Comparison of ENCODE assay signal across 9 cellular contexts in the genomic region with DNA sequence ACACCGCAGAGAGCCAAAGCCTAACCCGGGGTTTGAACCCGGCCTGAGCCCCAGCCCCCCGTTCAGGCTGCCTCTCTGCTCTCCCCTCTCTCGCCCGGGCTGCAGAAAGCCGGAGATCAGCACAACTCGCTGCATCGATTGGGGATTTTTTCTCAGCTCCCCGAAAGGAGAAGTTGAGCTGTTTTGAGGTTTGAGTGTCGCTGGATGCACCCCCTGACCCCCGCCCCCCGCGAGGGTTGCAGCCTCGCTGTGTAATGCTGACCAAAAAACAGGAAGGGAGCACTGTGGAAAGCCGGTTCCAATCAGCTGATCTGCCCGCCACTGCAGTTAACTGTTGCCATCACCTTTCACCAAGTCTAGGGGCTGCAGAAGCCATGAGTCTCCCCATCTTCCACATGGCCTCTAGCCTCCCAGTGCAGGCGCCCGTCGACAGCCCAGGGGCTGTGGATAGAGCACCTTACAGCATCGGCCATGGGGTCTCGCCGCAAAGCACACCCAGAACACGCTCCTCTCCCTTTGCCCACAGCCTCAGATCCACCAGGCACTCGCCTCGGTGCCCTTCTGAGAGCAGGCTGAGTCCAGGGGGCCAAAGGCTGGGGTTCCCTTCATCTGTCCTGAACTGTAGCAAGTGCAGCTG. TPM values are rescaled to one million over a fixed set of nuclear protein-coding genes. Genes with fewer than 3 reads are reported as not detected.
DNase-seq lines count a peak whose midpoint lies in the region; ATAC-seq and TF ChIP-seq lines count a peak whose summit lies in the region.
"Had no signal": no experiment of that assay in that cellular context is flagged by ENCODE, and none has a peak within 500 bp of the region (broad histone marks: within the 10 kb centered on the region; RNA-seq: fewer than 3 reads in every experiment).

No MANE protein-coding gene starts in this region.

- peaks cover 6% of the 10 kb centered on the region for H3K36me3 Mint-ChIP-seq in IgD-negative memory B cell
- peaks cover 69% of the 10 kb centered on the region for H3K36me3 Mint-ChIP-seq in effector memory CD8-positive, alpha-beta T cell (ENCODE audit: insufficient read depth)

- POLR2A ChIA-PET in HEK293T (lab: Yijun Ruan, JAX): no interaction called here

- H3K27me3 Mint-ChIP-seq in IgD-negative memory B cell: no peaks in the 10 kb centered on the region
- H3K27me3 Mint-ChIP-seq in effector memory CD8-positive, alpha-beta T cell: no peaks in the 10 kb centered on the region

- peaks cover 50 to 66% (median 63%) of the 10 kb centered on the region in 3 donors for H3K4me1 Mint-ChIP-seq in IgD-negative memory B cell
- H3K4me1 Mint-ChIP-seq in effector memory CD8-positive, alpha-beta T cell (ENCODE audit: low read depth in 2 of 2): peaks cover 46 to 50% of the 10 kb centered on the region in 2 donors

- ATAC-seq in GM19035 (IDR thresholded peaks at IDR 0.05; ENCODE audit: unreplicated experiment): peak; percentile 56
- ATAC-seq in effector memory CD8-positive, alpha-beta T cell (replicated peaks): peak; percentile 53
- ATAC-seq in GM19467 (IDR thresholded peaks at IDR 0.05; ENCODE audit: unreplicated experiment): no peak
- no peak for ATAC-seq in HG03457 (IDR thresholded peaks at IDR 0.05; ENCODE audit: unreplicated experiment)
- ATAC-seq: body of pancreas had no signal

- H3K9me3 Mint-ChIP-seq in IgD-negative memory B cell: peaks cover 0 to 3% (median 0%) of the 10 kb centered on the region in 3 donors
- H3K9me3 Mint-ChIP-seq in effector memory CD8-positive, alpha-beta T cell: no peaks in the 10 kb centered on the region

- peak overlapping the region; percentile 71 to 94 (median 82) for H3K4me3 Mint-ChIP-seq in IgD-negative memory B cell
- H3K4me3 Mint-ChIP-seq in effector memory CD8-positive, alpha-beta T cell: peak overlapping the region; percentile 25 to 55

- H3K27ac Mint-ChIP-seq in IgD-negative memory B cell: peak overlapping the region; percentile 92 to 96 (median 95)
- peak overlapping the region; percentile 69 to 90 for H3K27ac Mint-ChIP-seq in effector memory CD8-positive, alpha-beta T cell

- peak in 1 of 3 experiments; percentile 12 for DNase-seq in effector memory CD8-positive, alpha-beta T cell
- peak; percentile 8 to 18 for DNase-seq in stimulated activated CD8-positive, alpha-beta memory T cell treated with anti-CD3 and anti-CD28 coated beads, Interleukin-2, amount 100 ng/mL, for 48 hours (ENCODE audit: low read depth in 2 of 2)
- DNase-seq in NCI-H774 (lab: John Stamatoyannopoulos, UW): no peak
- no peak for DNase-seq in HEK293T (ENCODE audit: extremely low spot score)

- CTCF ChIA-PET in HEK293T (lab: Yijun Ruan, JAX): no interaction called here

TF ChIP-seq in HEK293T, 16 proteins besides CTCF, POLR2A, EP300 and RAD21:
- TF ChIP-seq HDGF (IDR thresholded peaks at IDR 0.05; ENCODE audit: borderline replicate concordance): no peak
- TF ChIP-seq FOXK2 (IDR thresholded peaks at IDR 0.05): no peak
- no peak for TF ChIP-seq ELF4 (IDR thresholded peaks at IDR 0.05)
- no peak for TF ChIP-seq BHLHE40 (IDR thresholded peaks at IDR 0.05; ENCODE audit: borderline replicate concordance)
- no peak for TF ChIP-seq LEF1 (IDR thresholded peaks at IDR 0.05; ENCODE audit: borderline replicate concordance)
- no peak for TF ChIP-seq SUZ12 (IDR thresholded peaks at IDR 0.05)

RNA-seq across cellular contexts. Expression of a gene that starts 34.5 kb away (rescaled TPM):
- 26.9 TPM for polyA plus RNA-seq in IgD-negative memory B cell

RNA-seq across cellular contexts. Expression of a gene that starts 34.8 kb away (rescaled TPM):
- polyA plus RNA-seq in IgD-negative memory B cell: 11.4 TPM

Comparison
In these comparisons a context has a peak if more than half of its experiments do, and no peak if none do; other contexts are left out.
1. ATAC-seq: peak in GM19035 (single experiment) and effector memory CD8-positive, alpha-beta T cell (single experiment); none in GM19467 (single experiment) and HG03457 (single experiment).
2. DNase-seq: peak in stimulated activated CD8-positive, alpha-beta memory T cell treated with anti-CD3 and anti-CD28 coated beads, Interleukin-2, amount 100 ng/mL, for 48 hours (2 of 2); none in NCI-H774 (single experiment) and HEK293T (single experiment).